Comparison of ENCODE assay signal across 14 cellular contexts in the genomic region with DNA sequence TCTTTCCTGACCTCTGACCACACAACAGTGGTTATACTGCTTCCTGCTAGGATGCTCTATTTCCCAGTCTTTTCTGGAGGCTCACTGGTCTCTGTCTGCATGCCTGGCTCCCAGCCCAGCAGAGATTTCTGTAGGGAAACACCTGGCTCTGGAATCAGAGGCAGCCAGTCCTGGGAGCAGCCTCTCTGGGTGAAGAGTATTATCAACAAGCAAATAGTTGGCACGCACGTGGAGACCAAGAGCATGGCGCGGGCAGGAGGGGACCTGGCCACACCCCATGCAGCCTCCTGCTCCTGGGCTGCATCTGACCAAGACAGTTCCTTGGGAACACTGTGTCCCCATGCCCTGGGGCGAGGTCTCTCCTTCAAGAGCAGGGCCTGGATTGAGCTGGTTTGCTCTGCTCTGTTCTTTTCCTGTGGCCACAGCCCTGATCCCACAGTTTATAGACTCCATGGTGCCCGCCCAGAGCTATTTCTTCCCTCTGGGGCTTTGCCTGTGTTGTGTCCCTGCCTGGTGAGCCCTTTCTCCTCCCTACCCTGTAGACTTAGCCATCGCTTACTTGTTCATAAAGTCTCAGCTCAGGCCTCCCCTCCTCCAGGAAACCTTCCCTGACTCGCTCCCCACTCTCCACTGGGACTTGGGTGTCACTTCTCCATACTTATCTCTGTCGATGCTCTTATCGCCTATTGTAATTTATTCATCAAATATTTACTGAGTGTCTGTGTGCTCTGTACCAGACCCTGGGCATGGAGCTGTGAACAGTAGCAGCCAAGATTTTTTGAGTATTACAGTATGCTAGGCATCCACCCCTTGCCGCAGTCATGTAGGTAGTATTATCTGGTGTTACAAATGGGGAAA.
DNase-seq lines count a peak whose midpoint lies in the region; ATAC-seq, FAIRE-seq and TF ChIP-seq lines count a peak whose summit lies in the region.
"Had no signal": no experiment of that assay in that cellular context is flagged by ENCODE, and none has a peak within 500 bp of the region (broad histone marks: within the 10 kb centered on the region; RNA-seq: fewer than 3 reads in every experiment).

No MANE protein-coding gene starts in this region.

- no TSS peak for BruUV-seq in endothelial cell of umbilical vein (replicated peaks; lab: Mats Ljungman, UMichigan)

- no peak overlapping the region for H3K9ac ChIP-seq in endothelial cell of umbilical vein (replicated peaks; ENCODE audit: extremely low read depth, insufficient read depth, low read length)

- intact Hi-C loops in endothelial cell of umbilical vein (cut with micrococcal nuclease): no loop called here

- no peak overlapping the region for H2AFZ ChIP-seq in endothelial cell of umbilical vein (ENCODE audit: low read depth, low read length)

- FAIRE-seq in endothelial cell of umbilical vein (lab: Jason Lieb, UNC): no peak
- FAIRE-seq: GM12878 had no signal

- peak; percentile 19 for ATAC-seq in omental fat pad (ENCODE audit: low FRiP score)
- ATAC-seq in GM19328 (IDR thresholded peaks at IDR 0.05; ENCODE audit: unreplicated experiment): no peak
- ATAC-seq in GM21447 (IDR thresholded peaks at IDR 0.05; ENCODE audit: unreplicated experiment): no peak
- ATAC-seq: GM12878; naive thymus-derived CD8-positive, alpha-beta T cell had no signal

- no peaks in the 10 kb centered on the region for H3K9me3 ChIP-seq in endothelial cell of umbilical vein (replicated peaks; ENCODE audit: control insufficient read depth, insufficient read depth, low read length)

- CTCF ChIA-PET in endothelial cell of umbilical vein (lab: Charles Lee): interaction anchor here (1.9 kb wide), 1 partner anchor 73 kb away, joined by 6 read pairs; no protein-coding TSS in a partner anchor

- POLR2A ChIA-PET in endothelial cell of umbilical vein (lab: Charles Lee): no interaction called here

- dilution Hi-C loops in endothelial cell of umbilical vein (cut with MboI; ENCODE audit: extremely low pct_ligation_motif_present, low sequenced_read_pairs): no loop called here

- no peaks in the 10 kb centered on the region for H3K36me3 ChIP-seq in endothelial cell of umbilical vein (ENCODE audit: control insufficient read depth in 2 of 2, extremely low read depth in 1 of 2, insufficient read depth in 2 of 2, low read length in 2 of 2)
- H3K36me3 ChIP-seq: cardiac muscle cell had no signal

- no peaks in the 10 kb centered on the region for H3K79me2 ChIP-seq in endothelial cell of umbilical vein (ENCODE audit: control insufficient read depth, insufficient read depth, low read length)

- no peak overlapping the region for H3K4me3 ChIP-seq in endothelial cell of umbilical vein (replicated peaks in 1 of 3; ENCODE audit: insufficient read depth in 1 of 3, low read depth in 1 of 3, low read length in 3 of 3)
- H3K4me3 ChIP-seq: cardiac muscle cell, GM12878 had no signal

- H3K27ac ChIP-seq in endothelial cell of umbilical vein (ENCODE audit: insufficient read depth, low read depth, low read length): no peak overlapping the region
- H3K27ac ChIP-seq: cardiac muscle cell had no signal

- H3K4me2 ChIP-seq in endothelial cell of umbilical vein (ENCODE audit: insufficient read depth, low read length): no peak overlapping the region

- no peak for TF ChIP-seq CTCF in endothelial cell of umbilical vein (IDR thresholded peaks at IDR 0.05; ENCODE audit: extremely low read depth in 1 of 2, insufficient read depth in 1 of 2, low read depth in 1 of 2, low read length in 2 of 2)
- no peak for TF ChIP-seq CTCF in omental fat pad (IDR thresholded peaks at IDR 0.05)

- no peaks in the 10 kb centered on the region for H3K27me3 ChIP-seq in endothelial cell of umbilical vein (ENCODE audit: control insufficient read depth in 2 of 2, insufficient read depth in 2 of 2, low read length in 2 of 2)
- H3K27me3 ChIP-seq: cardiac muscle cell had no signal

- no peaks in the 10 kb centered on the region for H3K9me1 ChIP-seq in endothelial cell of umbilical vein (replicated peaks; ENCODE audit: control insufficient read depth, extremely low read depth, insufficient read depth, low read length)

- H3K4me1 ChIP-seq in endothelial cell of umbilical vein (ENCODE audit: control insufficient read depth, extremely low read depth, insufficient read depth, low read length): peaks cover 4% of the 10 kb centered on the region

- H4K20me1 ChIP-seq in endothelial cell of umbilical vein (replicated peaks; ENCODE audit: control insufficient read depth, extremely low read depth, insufficient read depth, low read length): no peaks in the 10 kb centered on the region

- peak; percentile 73 for DNase-seq in COR-L47 (lab: John Stamatoyannopoulos, UW)
- peak; percentile 46 for DNase-seq in NCI-H2171 treated with DMSO at 0.1 percent for 48 hours (lab: John Stamatoyannopoulos, UW)
- DNase-seq in endothelial cell of umbilical vein (ENCODE audit: low read depth, low spot score): peak; percentile 88
- no peak for DNase-seq in omental fat pad (ENCODE audit: low spot score)
- DNase-seq in hepatic stellate cell (ENCODE audit: low spot score): no peak
- no peak for DNase-seq in amygdala (lab: John Stamatoyannopoulos, UW)
- DNase-seq: activated CD8-positive, alpha-beta memory T cell treated with anti-CD3 and anti-CD28 coated beads, Interleukin-2, amount 50 U/mL, for 48 hours; glutamatergic neuron; naive thymus-derived CD8-positive, alpha-beta T cell; NCI-H1048 had no signal

- TF ChIP-seq POLR2A in endothelial cell of umbilical vein (IDR thresholded peaks at IDR 0.05; ENCODE audit: low read depth, low read length): no peak

TF ChIP-seq in endothelial cell of umbilical vein, 7 proteins besides CTCF, POLR2A, EP300 and RAD21:
- TF ChIP-seq JUN (IDR thresholded peaks at IDR 0.05; ENCODE audit: borderline replicate concordance, insufficient read depth, insufficient read length, low read depth) (no peak), GATA2 (IDR thresholded peaks at IDR 0.05; ENCODE audit: insufficient read depth, insufficient read length, low read depth, low read length) (no peak), EZH2 (IDR thresholded peaks at IDR 0.05; ENCODE audit: borderline replicate concordance, low read depth, low read length, severe bottlenecking) (no peak), POLR2AphosphoS5 (IDR thresholded peaks at IDR 0.05; ENCODE audit: insufficient read depth, low read depth, low read length) (no peak), FOS (IDR thresholded peaks at IDR 0.05; ENCODE audit: borderline replicate concordance, insufficient read depth, low read length) (no peak), MYC (IDR thresholded peaks at IDR 0.05; ENCODE audit: low read depth, low read length) (no peak)
- TF ChIP-seq, protein P1, sequence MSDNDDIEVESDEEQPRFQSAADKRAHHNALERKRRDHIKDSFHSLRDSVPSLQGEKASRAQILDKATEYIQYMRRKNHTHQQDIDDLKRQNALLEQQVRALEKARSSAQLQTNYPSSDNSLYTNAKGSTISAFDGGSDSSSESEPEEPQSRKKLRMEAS (IDR thresholded peaks at IDR 0.05; ENCODE audit: insufficient read depth, insufficient read length): no peak

Comparison
In these comparisons a context has a peak if more than half of its experiments do, and no peak if none do; other contexts are left out.
1. DNase-seq: peak in COR-L47 (single experiment), NCI-H2171 treated with DMSO at 0.1 percent for 48 hours (single experiment) and endothelial cell of umbilical vein (single experiment); none in omental fat pad (single experiment), hepatic stellate cell (single experiment) and amygdala (0 of 56).